ENCODE assay signal across 2 cellular contexts in the genomic region with DNA sequence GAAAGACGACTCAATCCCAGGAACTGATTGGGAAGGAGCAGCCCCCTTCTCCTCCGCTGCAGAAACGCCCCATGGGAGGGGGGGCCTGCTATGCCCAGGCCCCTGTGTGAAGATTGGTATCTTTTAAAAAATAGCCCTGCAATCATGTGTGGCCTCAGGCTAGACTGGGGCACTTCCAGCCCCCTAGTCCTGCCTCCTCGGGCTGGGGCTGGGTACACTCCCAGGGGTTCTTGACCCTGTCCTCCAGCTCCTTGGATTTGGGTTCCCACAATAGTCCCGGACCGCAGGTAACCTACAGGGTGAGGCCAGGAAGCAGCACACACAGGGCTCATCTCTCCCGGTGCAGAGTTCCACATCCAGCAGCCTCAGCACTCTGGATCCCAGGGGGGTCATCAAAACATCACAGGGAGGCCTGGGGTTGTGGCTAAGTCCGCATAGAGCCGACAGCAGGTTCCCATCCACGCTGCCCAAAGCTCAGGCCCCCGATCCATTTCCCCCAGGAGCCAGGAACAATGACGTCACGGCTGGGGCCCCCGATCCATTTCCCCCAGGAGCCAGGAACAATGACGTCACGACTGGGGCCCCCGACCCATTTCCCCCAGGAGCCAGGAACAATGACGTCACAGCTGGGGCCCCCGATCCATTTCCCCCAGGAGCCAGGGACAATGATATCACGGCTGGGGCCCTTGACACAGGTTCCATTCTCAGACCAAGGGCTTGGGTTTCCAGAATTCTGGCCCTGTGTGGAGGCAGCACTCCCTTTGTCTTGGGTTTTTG.
A peak's percentile ranks its signal among the peaks of the same experiment; 100 is the strongest.
TF ChIP-seq lines count a peak whose summit lies in the region.

No MANE protein-coding gene starts in this region.

TF ChIP-seq in IMR-90, 13 proteins besides CTCF, POLR2A, EP300 and RAD21:
- TF ChIP-seq MAFK (IDR thresholded peaks at IDR 0.05; ENCODE audit: low read depth, low read length) (no peak), NFE2L2 (IDR thresholded peaks at IDR 0.05; ENCODE audit: low read depth, low read length) (no peak), CHD1 (IDR thresholded peaks at IDR 0.05; ENCODE audit: low read depth, low read length) (no peak), FOS (IDR thresholded peaks at IDR 0.05; ENCODE audit: low read depth, low read length) (no peak), SMC3 (IDR thresholded peaks at IDR 0.05; ENCODE audit: low read depth, low read length) (no peak), RFX5 (IDR thresholded peaks at IDR 0.05; ENCODE audit: low read depth, low read length) (no peak)
- TF ChIP-seq, protein P1, sequence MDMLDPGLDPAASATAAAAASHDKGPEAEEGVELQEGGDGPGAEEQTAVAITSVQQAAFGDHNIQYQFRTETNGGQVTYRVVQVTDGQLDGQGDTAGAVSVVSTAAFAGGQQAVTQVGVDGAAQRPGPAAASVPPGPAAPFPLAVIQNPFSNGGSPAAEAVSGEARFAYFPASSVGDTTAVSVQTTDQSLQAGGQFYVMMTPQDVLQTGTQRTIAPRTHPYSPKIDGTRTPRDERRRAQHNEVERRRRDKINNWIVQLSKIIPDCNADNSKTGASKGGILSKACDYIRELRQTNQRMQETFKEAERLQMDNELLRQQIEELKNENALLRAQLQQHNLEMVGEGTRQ (IDR thresholded peaks at IDR 0.05; ENCODE audit: low read depth, low read length), result no peak
TF ChIP-seq in IMR-90: peak in this region for 0.

TF ChIP-seq in H1, 55 proteins besides CTCF, POLR2A, EP300 and RAD21:
- TF ChIP-seq CREB1 (IDR thresholded peaks at IDR 0.05), result 0 out of 2 replicates have a peak, but pooled peaks have one; percentile 28
- TF ChIP-seq JUND (IDR thresholded peaks at IDR 0.05; ENCODE audit: low read length), result no peak
